13 cellular contexts compared by ENCODE assay signal in genomic region chr2:237465515-237466227, GRCh38. TPM values are rescaled to one million over a fixed set of nuclear protein-coding genes. Genes with fewer than 3 reads are reported as not detected.
A peak's percentile ranks its signal among the peaks of the same experiment; 100 is the strongest.
DNase-seq lines count a peak whose midpoint lies in the region; ATAC-seq and TF ChIP-seq lines count a peak whose summit lies in the region.
"Had no signal": no experiment of that assay in that cellular context is flagged by ENCODE, and none has a peak within 500 bp of the region (broad histone marks: within the 10 kb centered on the region; RNA-seq: fewer than 3 reads in every experiment).

No MANE protein-coding gene starts in this region.

- no peaks in the 10 kb centered on the region for H3K27me3 ChIP-seq in osteoblast (ENCODE audit: insufficient read depth, low read length)
- H3K27me3 ChIP-seq: gastrocnemius medialis had no signal

- H3K4me3 ChIP-seq in osteoblast (ENCODE audit: insufficient read depth, low read length), result no peak overlapping the region
- H3K4me3 ChIP-seq: gastrocnemius medialis, skin epidermis had no signal

- no peaks in the 10 kb centered on the region for H3K36me3 ChIP-seq in osteoblast (ENCODE audit: insufficient read depth, low read length)
- H3K36me3 ChIP-seq: gastrocnemius medialis had no signal

- no peaks in the 10 kb centered on the region for H4K20me1 ChIP-seq in osteoblast (ENCODE audit: insufficient read depth, low read length)

- H3K27ac ChIP-seq in osteoblast (ENCODE audit: low read depth, low read length), result peak overlapping the region; percentile 93
- H3K27ac ChIP-seq: gastrocnemius medialis had no signal

- no peaks in the 10 kb centered on the region for H3K9me3 ChIP-seq in osteoblast (ENCODE audit: low read depth, low read length)
- H3K9me3 ChIP-seq: gastrocnemius medialis had no signal

- no peak overlapping the region for H3K4me2 ChIP-seq in osteoblast (ENCODE audit: insufficient read depth, low read length)

- ATAC-seq in HG02981 (IDR thresholded peaks at IDR 0.05; ENCODE audit: unreplicated experiment), result no peak
- ATAC-seq: gastrocnemius medialis, Right ventricle myocardium inferior had no signal

- peaks cover 13% of the 10 kb centered on the region for H3K4me1 ChIP-seq in osteoblast (ENCODE audit: insufficient read depth, low read length)
- H3K4me1 ChIP-seq: gastrocnemius medialis had no signal

- TF ChIP-seq CTCF in osteoblast (IDR thresholded peaks at IDR 0.05; ENCODE audit: extremely low read depth, low read depth, low read length), result no peak

- H3K79me2 ChIP-seq in osteoblast (ENCODE audit: insufficient read depth, low read length), result no peaks in the 10 kb centered on the region

- DNase-seq in Daoy (ENCODE audit: low read depth), result peak; percentile 94
- peak; percentile 20 for DNase-seq in NOMO-1 treated with dmso at 0.1 percent for 144 hours (lab: John Stamatoyannopoulos, UW; ENCODE audit: unreplicated experiment)
- peak; percentile 84 for DNase-seq in dedifferentiated amniotic fluid mesenchymal stem cell (ENCODE audit: extremely low spot score)
- peak; percentile 95 for DNase-seq in osteoblast (ENCODE audit: insufficient read length, low spot score, missing footprints)
- DNase-seq in SK-N-DZ (ENCODE audit: low spot score), result no peak
- no peak for DNase-seq in NAMALWA (ENCODE audit: low spot score)
- DNase-seq in putamen (ENCODE audit: low spot score), result no peak
- DNase-seq: activated CD4-positive, alpha-beta memory T cell treated with anti-CD3 and anti-CD28 coated beads for 36 hours; gastrocnemius medialis had no signal

- H2AFZ ChIP-seq in osteoblast (ENCODE audit: low read length), result peak overlapping the region; percentile 47

RNA-seq across cellular contexts. Expression of gene MLPH, which starts 21.4 kb away (rescaled TPM):
- total RNA-seq in Daoy (2014; rRNA removed; shearing (Covaris generic)), result 53.1 and 58.8 TPM in 2 replicates
- 25.7 and 32.1 TPM in 2 replicates for total RNA-seq in osteoblast
- not detected in 2 replicates for polyA plus RNA-seq in SK-N-DZ (2014; cell fraction: cytosol; rRNA removed)
- not detected in 2 replicates for polyA plus RNA-seq in SK-N-DZ (2014; cell fraction: nucleus; rRNA removed)
- total RNA-seq: activated CD4-positive, alpha-beta memory T cell treated with anti-CD3 and anti-CD28 coated beads for 36 hours; mononuclear cell had no signal

RNA-seq across cellular contexts. Expression of gene COL6A3, which starts 51.7 kb away (rescaled TPM):
- 268 and 296 TPM in 2 replicates for total RNA-seq in Daoy (2014; rRNA removed; shearing (Covaris generic))
- 4,017 and 4,247 TPM in 2 replicates for total RNA-seq in osteoblast
- 0.96 and 1.3 TPM in 2 replicates for polyA plus RNA-seq in SK-N-DZ (2014; cell fraction: cytosol; rRNA removed)
- polyA plus RNA-seq in SK-N-DZ (2014; cell fraction: nucleus; rRNA removed), result 1.1 and 1.5 TPM in 2 replicates

Comparison
In these comparisons a context has a peak if more than half of its experiments do, and no peak if none do; other contexts are left out.
1. DNase-seq: peak in Daoy (single experiment), NOMO-1 treated with dmso at 0.1 percent for 144 hours (single experiment), dedifferentiated amniotic fluid mesenchymal stem cell (single experiment) and osteoblast (single experiment); none in SK-N-DZ (single experiment), NAMALWA (single experiment) and putamen (single experiment).
2. RNA of gene COL6A3, which starts 51.7 kb away (total RNA-seq): 4,017 to 4,247 TPM in osteoblast; 268 to 296 TPM in Daoy; every median in the first group is over 10 times any median in the second.